21 cellular contexts compared by ENCODE assay signal in genomic region chr1:35536551-35537162, GRCh38. TPM values are rescaled to one million over a fixed set of nuclear protein-coding genes. Genes with fewer than 3 reads are reported as not detected.
DNase-seq lines count a peak whose midpoint lies in the region; ATAC-seq and TF ChIP-seq lines count a peak whose summit lies in the region.
"Had no signal": no experiment of that assay in that cellular context is flagged by ENCODE, and none has a peak within 500 bp of the region (broad histone marks: within the 10 kb centered on the region; RNA-seq: fewer than 3 reads in every experiment).

No MANE protein-coding gene starts in this region.

- H3K4me1 ChIP-seq in CD8-positive, alpha-beta memory T cell (ENCODE audit: insufficient read depth, low read length) = peaks cover 53% of the 10 kb centered on the region
- H3K4me1 ChIP-seq: foreskin keratinocyte had no signal

- no peak overlapping the region for H3K27ac ChIP-seq in CD8-positive, alpha-beta memory T cell (ENCODE audit: low read depth, low read length)
- H3K27ac ChIP-seq: epithelial cell of prostate, foreskin keratinocyte, neutrophil, upper lobe of left lung had no signal

- CTCF ChIA-PET in activated CD4-positive, alpha-beta T cell treated with anti-CD3 and anti-CD28 coated beads, Interleukin-2, amount 10 ng/mL, durations not matched to agents 7 days and 5 days (lab: Charles Lee) = interaction anchor here (0.7 to 1.9 kb wide), 5 partner anchors 18 to 179 kb away, joined by 3 to 7 read pairs (median 3); partner anchors contain the start of genes KIAA0319L and NCDN
- CTCF ChIA-PET in CD8-positive, alpha-beta memory T cell (lab: Charles Lee) = interaction anchor here (1.3 to 4.6 kb wide), 5 partner anchors 12 to 86 kb away, joined by 4 to 46 read pairs (median 4); no protein-coding TSS in a partner anchor
- CTCF ChIA-PET in HEK293T (lab: Yijun Ruan, JAX) = interaction anchor here (0.7 kb wide), 1 partner anchor 68 kb away, joined by 3 read pairs; no protein-coding TSS in a partner anchor

- peaks cover 57% of the 10 kb centered on the region for H3K4me1 Mint-ChIP-seq in activated CD4-positive, alpha-beta T cell treated with anti-CD3 and anti-CD28 coated beads, Interleukin-2, amount 10 ng/mL, durations not matched to agents 7 days and 5 days
- peaks cover 60 to 83% (median 72%) of the 10 kb centered on the region in 3 donors for H3K4me1 Mint-ChIP-seq in CD8-positive, alpha-beta memory T cell
- H3K4me1 Mint-ChIP-seq in activated naive CD8-positive, alpha-beta T cell treated with anti-CD3 and anti-CD28 coated beads, Interleukin-2, amount 50 U/mL, for 24 hours = peaks cover 52% of the 10 kb centered on the region
- peaks cover 42 to 81% (median 75%) of the 10 kb centered on the region in 4 donors for H3K4me1 Mint-ChIP-seq in naive thymus-derived CD8-positive, alpha-beta T cell

- H3K4me3 ChIP-seq in CD8-positive, alpha-beta memory T cell (ENCODE audit: low read length) = no peak overlapping the region
- H3K4me3 ChIP-seq: upper lobe of left lung had no signal

- peaks cover 62% of the 10 kb centered on the region for H3K36me3 Mint-ChIP-seq in activated CD4-positive, alpha-beta T cell treated with anti-CD3 and anti-CD28 coated beads, Interleukin-2, amount 10 ng/mL, durations not matched to agents 7 days and 5 days (ENCODE audit: low read depth)
- H3K36me3 Mint-ChIP-seq in CD8-positive, alpha-beta memory T cell = peaks cover 4 to 32% (median 4%) of the 10 kb centered on the region in 3 donors
- H3K36me3 Mint-ChIP-seq in activated naive CD8-positive, alpha-beta T cell treated with anti-CD3 and anti-CD28 coated beads, Interleukin-2, amount 50 U/mL, for 24 hours (ENCODE audit: low read depth) = peaks cover 3% of the 10 kb centered on the region
- peaks cover 0 to 20% (median 3%) of the 10 kb centered on the region in 3 donors for H3K36me3 Mint-ChIP-seq in naive thymus-derived CD8-positive, alpha-beta T cell

- no peaks in the 10 kb centered on the region for H3K36me3 ChIP-seq in CD8-positive, alpha-beta memory T cell (ENCODE audit: insufficient read depth, low read length)
- H3K36me3 ChIP-seq: upper lobe of left lung had no signal

- DNase-seq in activated CD4-positive, alpha-beta T cell treated with anti-CD3 and anti-CD28 coated beads, Interleukin-2, amount 10 ng/mL, durations not matched to agents 7 days and 5 days = no peak
- no peak for DNase-seq in activated CD4-positive, alpha-beta T cell treated with anti-CD3 and anti-CD28 coated beads, Interleukin-2, amount 50 U/mL, for 1 hour
- DNase-seq in CD8-positive, alpha-beta memory T cell = no peak
- no peak for DNase-seq in activated naive CD8-positive, alpha-beta T cell treated with anti-CD3 and anti-CD28 coated beads, Interleukin-2, amount 50 U/mL, for 24 hours
- DNase-seq in naive thymus-derived CD8-positive, alpha-beta T cell = peak in 2 of 10 donors; percentile 31 to 36
- DNase-seq in HEK293T (ENCODE audit: extremely low spot score) (no peak), globus pallidus (ENCODE audit: low spot score) (no peak)
- DNase-seq: activated gamma-delta T cell treated with Interleukin-2 at 50 U/mL for 16 hours; DMS53; foreskin keratinocyte; kidney glomerular epithelial cell; NCI-H1436 treated with DMSO at 0.1 percent for 48 hours; NCI-H226; NK-92 treated with Interleukin-12 subunit alpha and Interleukin-12 subunit beta, amount 100 ng/mL, for 24 hours; right cardiac atrium; stimulated activated naive CD4-positive, alpha-beta T cell; upper lobe of left lung had no signal

- no peaks in the 10 kb centered on the region for H3K9me3 ChIP-seq in CD8-positive, alpha-beta memory T cell (ENCODE audit: low read length)
- H3K9me3 ChIP-seq: neutrophil, upper lobe of left lung had no signal

- H3K4me3 Mint-ChIP-seq in activated CD4-positive, alpha-beta T cell treated with anti-CD3 and anti-CD28 coated beads, Interleukin-2, amount 10 ng/mL, durations not matched to agents 7 days and 5 days = no peak overlapping the region
- H3K4me3 Mint-ChIP-seq in CD8-positive, alpha-beta memory T cell = peak overlapping the region in 4 of 7 donors; percentile 5 to 56 (median 20)
- no peak overlapping the region for H3K4me3 Mint-ChIP-seq in activated naive CD8-positive, alpha-beta T cell treated with anti-CD3 and anti-CD28 coated beads, Interleukin-2, amount 50 U/mL, for 24 hours
- H3K4me3 Mint-ChIP-seq in naive thymus-derived CD8-positive, alpha-beta T cell = peak overlapping the region in 9 of 10 donors; percentile 9 to 82 (median 49)

- H3K27me3 ChIP-seq in CD8-positive, alpha-beta memory T cell (ENCODE audit: insufficient read depth, low read length, poor library complexity, severe bottlenecking) = no peaks in the 10 kb centered on the region
- H3K27me3 ChIP-seq: foreskin keratinocyte, neutrophil, upper lobe of left lung had no signal

- POLR2A ChIA-PET in activated CD4-positive, alpha-beta T cell treated with anti-CD3 and anti-CD28 coated beads, Interleukin-2, amount 10 ng/mL, durations not matched to agents 7 days and 5 days (lab: Charles Lee) = no interaction called here
- POLR2A ChIA-PET in CD8-positive, alpha-beta memory T cell (lab: Charles Lee) = interaction anchor here (0.6 to 0.9 kb wide), 2 partner anchors 84 to 225 kb away, joined by 3 to 5 read pairs; no protein-coding TSS in a partner anchor
- POLR2A ChIA-PET in naive thymus-derived CD8-positive, alpha-beta T cell (lab: Charles Lee) = interaction anchor here (0.7 to 4.3 kb wide), 3 partner anchors 20 to 218 kb away, joined by 3 to 22 read pairs (median 4); partner anchors contain the start of genes KIAA0319L and NCDN
- POLR2A ChIA-PET in HEK293T (lab: Yijun Ruan, JAX) = no interaction called here

- no peaks in the 10 kb centered on the region for H3K27me3 Mint-ChIP-seq in activated CD4-positive, alpha-beta T cell treated with anti-CD3 and anti-CD28 coated beads, Interleukin-2, amount 10 ng/mL, durations not matched to agents 7 days and 5 days
- H3K27me3 Mint-ChIP-seq in CD8-positive, alpha-beta memory T cell = no peaks in the 10 kb centered on the region
- H3K27me3 Mint-ChIP-seq in activated naive CD8-positive, alpha-beta T cell treated with anti-CD3 and anti-CD28 coated beads, Interleukin-2, amount 50 U/mL, for 24 hours = no peaks in the 10 kb centered on the region
- H3K27me3 Mint-ChIP-seq in naive thymus-derived CD8-positive, alpha-beta T cell = no peaks in the 10 kb centered on the region

- no peaks in the 10 kb centered on the region for H3K9me3 Mint-ChIP-seq in activated CD4-positive, alpha-beta T cell treated with anti-CD3 and anti-CD28 coated beads, Interleukin-2, amount 10 ng/mL, durations not matched to agents 7 days and 5 days
- no peaks in the 10 kb centered on the region for H3K9me3 Mint-ChIP-seq in CD8-positive, alpha-beta memory T cell
- H3K9me3 Mint-ChIP-seq in activated naive CD8-positive, alpha-beta T cell treated with anti-CD3 and anti-CD28 coated beads, Interleukin-2, amount 50 U/mL, for 24 hours = no peaks in the 10 kb centered on the region
- no peaks in the 10 kb centered on the region for H3K9me3 Mint-ChIP-seq in naive thymus-derived CD8-positive, alpha-beta T cell

- H3K27ac Mint-ChIP-seq in activated CD4-positive, alpha-beta T cell treated with anti-CD3 and anti-CD28 coated beads, Interleukin-2, amount 10 ng/mL, durations not matched to agents 7 days and 5 days = peak overlapping the region; percentile 9
- peak overlapping the region in 7 of 8 donors; percentile 4 to 93 (median 81) for H3K27ac Mint-ChIP-seq in CD8-positive, alpha-beta memory T cell
- H3K27ac Mint-ChIP-seq in activated naive CD8-positive, alpha-beta T cell treated with anti-CD3 and anti-CD28 coated beads, Interleukin-2, amount 50 U/mL, for 24 hours = peak overlapping the region; percentile 37
- peak overlapping the region; percentile 45 to 97 (median 88) for H3K27ac Mint-ChIP-seq in naive thymus-derived CD8-positive, alpha-beta T cell

- peak; percentile 55 for ATAC-seq in activated naive CD8-positive, alpha-beta T cell treated with anti-CD3 and anti-CD28 coated beads, Interleukin-2, amount 50 U/mL, for 24 hours
- peak in 1 of 2 donors; percentile 28 for ATAC-seq in naive thymus-derived CD8-positive, alpha-beta T cell
- ATAC-seq in HG02970 (IDR thresholded peaks at IDR 0.05; ENCODE audit: low FRiP score, unreplicated experiment) = no peak
- ATAC-seq: foreskin keratinocyte, right cardiac atrium, SK-N-SH treated with all-trans-retinoic acid at 6 μM for 48 hours had no signal

TF ChIP-seq in HEK293T, 16 proteins besides CTCF, POLR2A, EP300 and RAD21 (continues in another document):
- TF ChIP-seq LEF1 (IDR thresholded peaks at IDR 0.05; ENCODE audit: borderline replicate concordance) (no peak), FOXA1 (IDR thresholded peaks at IDR 0.05) (no peak), SUZ12 (IDR thresholded peaks at IDR 0.05) (no peak), BHLHE40 (IDR thresholded peaks at IDR 0.05; ENCODE audit: borderline replicate concordance) (no peak), ELF4 (IDR thresholded peaks at IDR 0.05) (no peak), PKNOX1 (IDR thresholded peaks at IDR 0.05) (no peak)

RNA-seq across cellular contexts. Expression of gene KIAA0319L, which starts 20.5 kb away (rescaled TPM):
- 10 to 100 TPM; 37.6 to 46.3 TPM for total RNA-seq in activated CD4-positive, alpha-beta T cell treated with anti-CD3 and anti-CD28 coated beads, Interleukin-2, amount 10 ng/mL, durations not matched to agents 7 days and 5 days
- 10 to 100 TPM; 28.5 to 30.4 TPM for total RNA-seq in CD8-positive, alpha-beta memory T cell
- polyA plus RNA-seq in CD8-positive, alpha-beta memory T cell = 29.3 TPM
- total RNA-seq in naive thymus-derived CD8-positive, alpha-beta T cell = 10 to 100 TPM; 70.9 to 71.1 TPM
- 10 to 100 TPM; 16.0 to 25.2 (median 21.9) TPM for polyA plus RNA-seq in naive thymus-derived CD8-positive, alpha-beta T cell

RNA-seq across cellular contexts. Expression of gene NCDN, which starts 20.9 kb away (rescaled TPM):
- total RNA-seq in activated CD4-positive, alpha-beta T cell treated with anti-CD3 and anti-CD28 coated beads, Interleukin-2, amount 10 ng/mL, durations not matched to agents 7 days and 5 days = 10 to 100 TPM; 19.4 to 21.4 TPM
- total RNA-seq in CD8-positive, alpha-beta memory T cell = 10 to 100 TPM; 49.0 to 50.4 TPM
- polyA plus RNA-seq in CD8-positive, alpha-beta memory T cell = 15.7 TPM
- 10 to 100 TPM; 25.0 to 25.6 TPM for total RNA-seq in naive thymus-derived CD8-positive, alpha-beta T cell
- polyA plus RNA-seq in naive thymus-derived CD8-positive, alpha-beta T cell = 10 to 100 TPM; 11.7 to 18.1 (median 16.6) TPM

RNA-seq across cellular contexts. Expression of gene TFAP2E, which starts 36.5 kb away (rescaled TPM):
- under 1 TPM; 0.42 to 0.65 TPM for total RNA-seq in activated CD4-positive, alpha-beta T cell treated with anti-CD3 and anti-CD28 coated beads, Interleukin-2, amount 10 ng/mL, durations not matched to agents 7 days and 5 days
- total RNA-seq in CD8-positive, alpha-beta memory T cell = 1 to 10 TPM in 1 of 2 experiments, under 1 TPM in 1; 0.69 to 1.0 TPM
- 0.41 TPM for polyA plus RNA-seq in CD8-positive, alpha-beta memory T cell
- total RNA-seq in naive thymus-derived CD8-positive, alpha-beta T cell = 1 to 10 TPM; 2.6 to 3.2 TPM
- polyA plus RNA-seq in naive thymus-derived CD8-positive, alpha-beta T cell = under 1 TPM; 0.20 to 0.59 (median 0.40) TPM

Comparison
In these comparisons a context has a peak if more than half of its experiments do, and no peak if none do; other contexts are left out.
1. H3K27ac Mint-ChIP-seq: peak in every context shown above with its lines; median percentile 88 in naive thymus-derived CD8-positive, alpha-beta T cell; 81 in CD8-positive, alpha-beta memory T cell; 37 in activated naive CD8-positive, alpha-beta T cell treated with anti-CD3 and anti-CD28 coated beads, Interleukin-2, amount 50 U/mL, for 24 hours; 9 in activated CD4-positive, alpha-beta T cell treated with anti-CD3 and anti-CD28 coated beads, Interleukin-2, amount 10 ng/mL, durations not matched to agents 7 days and 5 days.
2. H3K4me3 Mint-ChIP-seq: peak in CD8-positive, alpha-beta memory T cell (4 of 7) and naive thymus-derived CD8-positive, alpha-beta T cell (9 of 10); none in activated CD4-positive, alpha-beta T cell treated with anti-CD3 and anti-CD28 coated beads, Interleukin-2, amount 10 ng/mL, durations not matched to agents 7 days and 5 days (single experiment) and activated naive CD8-positive, alpha-beta T cell treated with anti-CD3 and anti-CD28 coated beads, Interleukin-2, amount 50 U/mL, for 24 hours (single experiment).
3. POLR2A ChIA-PET loops: an anchor here in CD8-positive, alpha-beta memory T cell (0.6 to 0.9 kb wide) and naive thymus-derived CD8-positive, alpha-beta T cell (0.7 to 4.3 kb wide); none called in activated CD4-positive, alpha-beta T cell treated with anti-CD3 and anti-CD28 coated beads, Interleukin-2, amount 10 ng/mL, durations not matched to agents 7 days and 5 days and HEK293T.